Comparison of ENCODE assay signal across 1 cellular context in the genomic region with DNA sequence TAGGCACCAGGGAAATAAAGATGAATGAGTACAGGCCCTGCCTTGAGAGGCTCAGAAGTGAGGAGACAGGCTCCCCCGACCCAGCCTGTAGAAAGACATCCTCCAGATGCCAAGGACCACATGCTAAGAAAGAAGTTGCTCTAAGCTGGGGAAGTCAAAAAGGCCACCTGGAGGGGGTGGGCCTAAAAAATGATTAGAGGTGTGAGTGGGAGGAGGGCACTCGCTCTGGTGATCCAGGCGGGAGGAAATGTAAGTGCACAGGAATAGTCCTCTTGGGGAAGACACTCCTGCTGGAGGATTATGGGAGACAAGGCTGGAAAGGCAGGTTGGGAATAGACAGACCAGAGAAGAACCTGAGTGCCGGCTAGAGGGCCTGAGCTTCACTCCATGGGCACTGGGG.
TF ChIP-seq lines count a peak whose summit lies in the region.

No MANE protein-coding gene starts in this region.

TF ChIP-seq in HEK293, 187 proteins besides CTCF, POLR2A, EP300 and RAD21 (continued from another document):
- TF ChIP-seq, protein P1, sequence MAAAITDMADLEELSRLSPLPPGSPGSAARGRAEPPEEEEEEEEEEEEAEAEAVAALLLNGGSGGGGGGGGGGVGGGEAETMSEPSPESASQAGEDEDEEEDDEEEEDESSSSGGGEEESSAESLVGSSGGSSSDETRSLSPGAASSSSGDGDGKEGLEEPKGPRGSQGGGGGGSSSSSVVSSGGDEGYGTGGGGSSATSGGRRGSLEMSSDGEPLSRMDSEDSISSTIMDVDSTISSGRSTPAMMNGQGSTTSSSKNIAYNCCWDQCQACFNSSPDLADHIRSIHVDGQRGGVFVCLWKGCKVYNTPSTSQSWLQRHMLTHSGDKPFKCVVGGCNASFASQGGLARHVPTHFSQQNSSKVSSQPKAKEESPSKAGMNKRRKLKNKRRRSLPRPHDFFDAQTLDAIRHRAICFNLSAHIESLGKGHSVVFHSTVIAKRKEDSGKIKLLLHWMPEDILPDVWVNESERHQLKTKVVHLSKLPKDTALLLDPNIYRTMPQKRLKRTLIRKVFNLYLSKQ (tag by site-specific recombination; IDR thresholded peaks at IDR 0.05; ENCODE audit: borderline replicate concordance): no peak
- no peak for TF ChIP-seq ZNF621 (tag by site-specific recombination; IDR thresholded peaks at IDR 0.05)
- 0 out of 2 replicates have a peak, but pooled peaks have one; percentile 52 for TF ChIP-seq ZNF76 (tag by site-specific recombination; IDR thresholded peaks at IDR 0.05; ENCODE audit: borderline replicate concordance, low read depth)
- no peak for TF ChIP-seq ZSCAN16 (tag by site-specific recombination; IDR thresholded peaks at IDR 0.05)
